9 cellular contexts compared by ENCODE assay signal in the genomic region with DNA sequence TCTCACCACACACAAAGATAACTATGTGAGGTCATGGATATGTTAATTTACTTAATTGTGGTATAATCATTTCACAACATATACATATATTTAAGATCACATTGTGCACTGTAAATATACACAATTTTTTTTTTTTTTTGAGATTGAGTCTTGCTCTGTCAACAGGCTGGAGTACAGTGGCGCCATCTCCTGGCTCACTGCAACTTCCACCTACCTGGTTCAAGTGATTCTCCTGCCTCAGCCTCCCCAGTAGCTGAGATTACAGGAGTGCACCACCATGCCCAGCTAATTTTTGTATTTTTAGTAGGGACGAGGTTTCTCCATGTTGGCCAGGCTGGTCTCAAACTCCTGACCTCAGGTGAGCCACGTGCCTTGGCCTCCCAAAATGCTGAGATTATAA. TPM values are rescaled to one million over a fixed set of nuclear protein-coding genes. Genes with fewer than 3 reads are reported as not detected.
DNase-seq lines count a peak whose midpoint lies in the region; ATAC-seq, FAIRE-seq and TF ChIP-seq lines count a peak whose summit lies in the region.
"Had no signal": no experiment of that assay in that cellular context is flagged by ENCODE, and none has a peak within 500 bp of the region (broad histone marks: within the 10 kb centered on the region; RNA-seq: fewer than 3 reads in every experiment).

No MANE protein-coding gene starts in this region.

- 0 out of 3 replicates have a peak, but pooled peaks have one; percentile 39 for ATAC-seq in DND-41 (ENCODE audit: insufficient read depth, low read depth)

- no peak for FAIRE-seq in GM19239 (lab: Jason Lieb, UNC)

- DNase-seq in DND-41 (peak; percentile 59), NCI-H460 (ENCODE audit: extremely low read depth, low read depth) (peak; percentile 16), thyroid gland (peak; percentile 4 to 9), NCI-H1048 (lab: John Stamatoyannopoulos, UW) (no peak), GM19239 (ENCODE audit: insufficient read length, low spot score) (no peak), cerebellar nuclear complex (lab: John Stamatoyannopoulos, UW) (no peak)
- DNase-seq in activated naive CD4-positive, alpha-beta T cell treated with Interleukin-2 at 50 U/mL for 16 hours: peak; percentile 45

- H3K4me2 ChIP-seq in DND-41 (ENCODE audit: insufficient read depth, low read length): no peak overlapping the region

- no peak overlapping the region for H3K27ac ChIP-seq in DND-41 (ENCODE audit: low read length)
- H3K27ac ChIP-seq in liver (ENCODE audit: low read depth in 1 of 2, low read length in 2 of 2): no peak overlapping the region
- no peak overlapping the region for H3K27ac ChIP-seq in thyroid gland

- H3K9me3 ChIP-seq in DND-41 (ENCODE audit: insufficient read depth, low read length, severe bottlenecking): no peaks in the 10 kb centered on the region
- H3K9me3 ChIP-seq in liver (ENCODE audit: control insufficient read depth in 4 of 4, low read length in 3 of 4): no peaks in the 10 kb centered on the region
- H3K9me3 ChIP-seq in thyroid gland: no peaks in the 10 kb centered on the region

- TF ChIP-seq CTCF in DND-41 (IDR thresholded peaks at IDR 0.05; ENCODE audit: borderline replicate concordance, extremely low read depth, low read length, poor library complexity, severe bottlenecking) (peak; percentile 58), liver (IDR thresholded peaks at IDR 0.05; ENCODE audit: low read depth, low read length, missing input control) (peak; percentile 28), thyroid gland (IDR thresholded peaks at IDR 0.05) (peak in 1 of 6 experiments; percentile 21)

- intact Hi-C loops in thyroid gland (cut with DNase I): no loop called here

- peak; percentile 52 to 71 for TF ChIP-seq RAD21 in liver (IDR thresholded peaks at IDR 0.05)

- H3K4me3 ChIP-seq in DND-41 (ENCODE audit: low read depth in 1 of 2, low read length in 2 of 2) (no peak overlapping the region), liver (ENCODE audit: low read depth in 1 of 3, low read length in 3 of 3) (no peak overlapping the region), thyroid gland (replicated peaks in 1 of 3) (no peak overlapping the region)

- H4K20me1 ChIP-seq in DND-41 (ENCODE audit: insufficient read depth, low read length): no peaks in the 10 kb centered on the region

- H3K9ac ChIP-seq in DND-41 (ENCODE audit: low read depth, low read length): no peak overlapping the region
- H3K9ac ChIP-seq in liver (ENCODE audit: low read depth in 1 of 2, low read length in 2 of 2): no peak overlapping the region

- TF ChIP-seq POLR2A in thyroid gland (IDR thresholded peaks at IDR 0.05): no peak

- H3K27me3 ChIP-seq in DND-41 (ENCODE audit: insufficient read depth, low read length, poor library complexity): no peaks in the 10 kb centered on the region
- no peaks in the 10 kb centered on the region for H3K27me3 ChIP-seq in liver (ENCODE audit: control insufficient read depth in 4 of 4, insufficient read depth in 4 of 4, low read length in 3 of 4)
- H3K27me3 ChIP-seq in thyroid gland: no peaks in the 10 kb centered on the region

- H3K79me2 ChIP-seq in DND-41 (ENCODE audit: insufficient read depth, low read length): no peaks in the 10 kb centered on the region

- no peak overlapping the region for H2AFZ ChIP-seq in DND-41 (ENCODE audit: low read depth, low read length)

- 60% methylated on average over 3 of the region's 3 CpGs for WGBS in liver
- WGBS in thyroid gland, 2 donors: 78 to 82% methylated on average over 3 of the region's 3 CpGs

- H3K36me3 ChIP-seq in DND-41 (ENCODE audit: insufficient read depth, low read length) (no peaks in the 10 kb centered on the region), liver (ENCODE audit: control insufficient read depth in 4 of 4, insufficient read depth in 3 of 4, low read depth in 1 of 4, low read length in 3 of 4) (no peaks in the 10 kb centered on the region), thyroid gland (no peaks in the 10 kb centered on the region)

- no peaks in the 10 kb centered on the region for H3K4me1 ChIP-seq in DND-41 (ENCODE audit: insufficient read depth, low read length)
- H3K4me1 ChIP-seq in liver (ENCODE audit: control insufficient read depth in 4 of 4, insufficient read depth in 4 of 4, low read length in 3 of 4): no peaks in the 10 kb centered on the region
- H3K4me1 ChIP-seq in thyroid gland: no peaks in the 10 kb centered on the region

TF ChIP-seq in liver, 16 proteins besides CTCF, POLR2A, EP300 and RAD21:
- TF ChIP-seq, protein P1, sequence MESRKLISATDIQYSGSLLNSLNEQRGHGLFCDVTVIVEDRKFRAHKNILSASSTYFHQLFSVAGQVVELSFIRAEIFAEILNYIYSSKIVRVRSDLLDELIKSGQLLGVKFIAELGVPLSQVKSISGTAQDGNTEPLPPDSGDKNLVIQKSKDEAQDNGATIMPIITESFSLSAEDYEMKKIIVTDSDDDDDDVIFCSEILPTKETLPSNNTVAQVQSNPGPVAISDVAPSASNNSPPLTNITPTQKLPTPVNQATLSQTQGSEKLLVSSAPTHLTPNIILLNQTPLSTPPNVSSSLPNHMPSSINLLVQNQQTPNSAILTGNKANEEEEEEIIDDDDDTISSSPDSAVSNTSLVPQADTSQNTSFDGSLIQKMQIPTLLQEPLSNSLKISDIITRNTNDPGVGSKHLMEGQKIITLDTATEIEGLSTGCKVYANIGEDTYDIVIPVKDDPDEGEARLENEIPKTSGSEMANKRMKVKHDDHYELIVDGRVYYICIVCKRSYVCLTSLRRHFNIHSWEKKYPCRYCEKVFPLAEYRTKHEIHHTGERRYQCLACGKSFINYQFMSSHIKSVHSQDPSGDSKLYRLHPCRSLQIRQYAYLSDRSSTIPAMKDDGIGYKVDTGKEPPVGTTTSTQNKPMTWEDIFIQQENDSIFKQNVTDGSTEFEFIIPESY (IDR thresholded peaks at IDR 0.05): no peak
- TF ChIP-seq, protein P2, sequence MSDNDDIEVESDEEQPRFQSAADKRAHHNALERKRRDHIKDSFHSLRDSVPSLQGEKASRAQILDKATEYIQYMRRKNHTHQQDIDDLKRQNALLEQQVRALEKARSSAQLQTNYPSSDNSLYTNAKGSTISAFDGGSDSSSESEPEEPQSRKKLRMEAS (IDR thresholded peaks at IDR 0.05): no peak
- no peak for TF ChIP-seq FOXA2 (IDR thresholded peaks at IDR 0.05)
- no peak for TF ChIP-seq YY1 (IDR thresholded peaks at IDR 0.05)
- no peak for TF ChIP-seq GABPA (IDR thresholded peaks at IDR 0.05 in 1 of 2, conservative IDR thresholded peaks at IDR 0.05 in 1 of 2)
- no peak for TF ChIP-seq HNF4A (conservative IDR thresholded peaks at IDR 0.05)
- no peak for TF ChIP-seq EGR1 (IDR thresholded peaks at IDR 0.05; ENCODE audit: low read depth in 2 of 2)
- no peak for TF ChIP-seq HNF4G (IDR thresholded peaks at IDR 0.05)
- TF ChIP-seq RXRA (IDR thresholded peaks at IDR 0.05): no peak
- TF ChIP-seq TAF1 (conservative IDR thresholded peaks at IDR 0.05): no peak
- TF ChIP-seq JUND (IDR thresholded peaks at IDR 0.05): no peak
- TF ChIP-seq REST (IDR thresholded peaks at IDR 0.05): no peak
- no peak for TF ChIP-seq NR2F2 (IDR thresholded peaks at IDR 0.05)
- no peak for TF ChIP-seq ATF3 (IDR thresholded peaks at IDR 0.05)
- no peak for TF ChIP-seq SP1 (IDR thresholded peaks at IDR 0.05)
- no peak for TF ChIP-seq FOXA1 (IDR thresholded peaks at IDR 0.05)

RNA-seq across cellular contexts. Expression of gene PRSS54, which starts 11.5 kb away (rescaled TPM):
- total RNA-seq in NCI-H460 (2014; rRNA removed; shearing (Covaris generic)): not detected in 2 replicates
- not detected in 2 replicates for polyA plus RNA-seq in NCI-H460 (2014; cell fraction: nucleus; rRNA removed)
- total RNA-seq in liver: not detected
- not detected for polyA plus RNA-seq in liver
- not detected for total RNA-seq in thyroid gland
- polyA plus RNA-seq: IgD-negative memory B cell had no signal

Comparison
In these comparisons a context has a peak if more than half of its experiments do, and no peak if none do; other contexts are left out.
1. DNase-seq: peak in DND-41 (single experiment), NCI-H460 (single experiment), activated naive CD4-positive, alpha-beta T cell treated with Interleukin-2 at 50 U/mL for 16 hours (single experiment) and thyroid gland (2 of 2); none in NCI-H1048 (single experiment), GM19239 (single experiment) and cerebellar nuclear complex (0 of 2).